ENCODE assay signal across 20 cellular contexts in genomic region chrX:33190016-33190415, GRCh38.
"Had no signal": no experiment of that assay in that cellular context is flagged by ENCODE, and none has a peak within 500 bp of the region (broad histone marks: within the 10 kb centered on the region; RNA-seq: fewer than 3 reads in every experiment).

No MANE protein-coding gene starts in this region.

- DNase-seq: activated CD4-positive, alpha-beta T cell treated with anti-CD3 and anti-CD28 coated beads for 36 hours; activated CD8-positive, alpha-beta memory T cell treated with anti-CD3 and anti-CD28 coated beads, Interleukin-2, amount 50 U/mL, for 4 hours; activated CD8-positive, alpha-beta T cell treated with anti-CD3 and anti-CD28 coated beads for 36 hours; activated gamma-delta T cell treated with Interleukin-2 at 50 U/mL for 16 hours; activated naive CD8-positive, alpha-beta T cell treated with anti-CD3 and anti-CD28 coated beads for 36 hours; dorsolateral prefrontal cortex; hypothalamus; kidney glomerular epithelial cell; mesendoderm; right lobe of liver; stimulated activated CD4-positive, alpha-beta T cell treated with anti-CD3 and anti-CD28 coated beads, Interleukin-12 subunit alpha, Interleukin-12 subunit beta, amount 100 ng/mL, for 4 hours; stimulated activated CD4-positive, alpha-beta T cell treated with anti-CD3 and anti-CD28 coated beads, Interleukin-2, amount 100 ng/mL, for 24 hours; stomach; testis; upper lobe of left lung; WERI-Rb-1 had no signal

- H3K27me3 Mint-ChIP-seq: activated CD4-positive, alpha-beta T cell treated with anti-CD3 and anti-CD28 coated beads for 36 hours; activated CD8-positive, alpha-beta T cell treated with anti-CD3 and anti-CD28 coated beads for 36 hours; activated naive CD8-positive, alpha-beta T cell treated with anti-CD3 and anti-CD28 coated beads for 36 hours had no signal

- H3K27ac Mint-ChIP-seq: activated CD4-positive, alpha-beta T cell treated with anti-CD3 and anti-CD28 coated beads for 36 hours; activated CD8-positive, alpha-beta T cell treated with anti-CD3 and anti-CD28 coated beads for 36 hours; activated naive CD8-positive, alpha-beta T cell treated with anti-CD3 and anti-CD28 coated beads for 36 hours; nephron; T-helper 1 cell treated with Interleukin-12 subunit alpha and Interleukin-12 subunit beta and Interleukin-4 antibody, amounts not matched to agents 30 μg/mL and 1 μg/mL, for 36 hours had no signal

- H3K4me3 ChIP-seq: breast epithelium, dorsolateral prefrontal cortex, right lobe of liver, SK-N-MC, stomach, testis, upper lobe of left lung had no signal

- H3K9me3 Mint-ChIP-seq: activated CD8-positive, alpha-beta T cell treated with anti-CD3 and anti-CD28 coated beads for 36 hours; nephron; T-helper 1 cell treated with Interleukin-12 subunit alpha and Interleukin-12 subunit beta and Interleukin-4 antibody, amounts not matched to agents 30 μg/mL and 1 μg/mL, for 36 hours had no signal

- H3K4me1 ChIP-seq: breast epithelium, right lobe of liver, stomach, testis, upper lobe of left lung had no signal

- H3K27ac ChIP-seq: breast epithelium, dorsolateral prefrontal cortex, right lobe of liver, SK-N-MC, stomach, testis, upper lobe of left lung, WERI-Rb-1 had no signal

- H3K9me3 ChIP-seq: breast epithelium, right lobe of liver, stomach, testis, upper lobe of left lung had no signal

- H3K4me3 Mint-ChIP-seq: activated CD4-positive, alpha-beta T cell treated with anti-CD3 and anti-CD28 coated beads for 36 hours; activated CD8-positive, alpha-beta T cell treated with anti-CD3 and anti-CD28 coated beads for 36 hours; activated naive CD8-positive, alpha-beta T cell treated with anti-CD3 and anti-CD28 coated beads for 36 hours; nephron; T-helper 1 cell treated with Interleukin-12 subunit alpha and Interleukin-12 subunit beta and Interleukin-4 antibody, amounts not matched to agents 30 μg/mL and 1 μg/mL, for 36 hours had no signal

- H3K36me3 ChIP-seq: breast epithelium, right lobe of liver, stomach, upper lobe of left lung, WERI-Rb-1 had no signal

- H3K27me3 ChIP-seq: right lobe of liver, stomach, testis, upper lobe of left lung had no signal

- H3K36me3 Mint-ChIP-seq: activated naive CD8-positive, alpha-beta T cell treated with anti-CD3 and anti-CD28 coated beads for 36 hours had no signal

- H3K4me1 Mint-ChIP-seq: activated CD4-positive, alpha-beta T cell treated with anti-CD3 and anti-CD28 coated beads for 36 hours; activated naive CD8-positive, alpha-beta T cell treated with anti-CD3 and anti-CD28 coated beads for 36 hours had no signal

- ATAC-seq: activated CD4-positive, alpha-beta T cell treated with anti-CD3 and anti-CD28 coated beads for 36 hours; activated CD8-positive, alpha-beta T cell treated with anti-CD3 and anti-CD28 coated beads for 36 hours; right lobe of liver had no signal
